Comparison of ENCODE assay signal across 28 cellular contexts in the genomic region with DNA sequence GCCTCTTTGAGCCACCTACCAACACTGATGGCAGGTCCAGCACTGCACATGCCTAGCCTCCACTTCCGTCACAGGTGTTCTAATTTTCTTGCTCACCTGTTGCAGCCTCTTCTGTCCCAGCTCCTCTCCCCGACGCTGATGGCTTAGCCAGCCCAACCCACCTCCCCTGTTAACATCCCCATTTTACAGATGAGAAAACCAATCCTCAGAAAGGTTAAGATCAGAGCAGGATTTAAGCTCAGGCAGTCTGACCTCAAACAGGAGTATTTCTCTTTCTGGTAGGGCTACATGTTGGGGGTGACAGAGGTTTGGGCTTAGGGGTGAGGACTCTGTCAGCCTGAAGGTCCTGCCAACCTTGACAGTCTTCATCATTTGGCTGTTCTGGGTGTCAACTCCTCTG.
"Had no signal": no experiment of that assay in that cellular context is flagged by ENCODE, and none has a peak within 500 bp of the region (broad histone marks: within the 10 kb centered on the region; RNA-seq: fewer than 3 reads in every experiment).

No MANE protein-coding gene starts in this region.

- H3K4me3 ChIP-seq: ascending aorta, breast epithelium, esophagus squamous epithelium, gastroesophageal sphincter had no signal

- ATAC-seq: activated CD4-positive, alpha-beta T cell treated with anti-CD3 and anti-CD28 coated beads for 36 hours; activated CD8-positive, alpha-beta memory T cell treated with anti-CD3 and anti-CD28 coated beads, Interleukin-2, amount 10 ng/mL, durations not matched to agents 7 days and 5 days; activated CD8-positive, alpha-beta T cell treated with anti-CD3 and anti-CD28 coated beads, Interleukin-2, amount 10 ng/mL, durations not matched to agents 7 days and 5 days; activated naive CD4-positive, alpha-beta T cell treated with anti-CD3 and anti-CD28 coated beads, Interleukin-2, amount 50 U/mL, for 72 hours; activated T-cell treated with anti-CD3 and anti-CD28 coated beads, Interleukin-2, amount 50 U/mL, for 72 hours; gastroesophageal sphincter had no signal

- H3K27ac Mint-ChIP-seq: activated CD4-positive, alpha-beta memory T cell treated with anti-CD3 and anti-CD28 coated beads for 36 hours; activated CD4-positive, alpha-beta T cell treated with anti-CD3 and anti-CD28 coated beads for 36 hours; activated CD4-positive, alpha-beta T cell treated with anti-CD3 and anti-CD28 coated beads, Interleukin-2, amount 10 ng/mL, durations not matched to agents 24 days and 14 days; activated CD8-positive, alpha-beta memory T cell treated with anti-CD3 and anti-CD28 coated beads, Interleukin-2, amount 10 ng/mL, durations not matched to agents 7 days and 5 days; activated CD8-positive, alpha-beta T cell treated with anti-CD3 and anti-CD28 coated beads, Interleukin-2, amount 10 ng/mL, durations not matched to agents 7 days and 5 days; activated naive CD4-positive, alpha-beta T cell treated with anti-CD3 and anti-CD28 coated beads, Interleukin-2, amount 10 ng/mL, durations not matched to agents 7 days and 5 days; activated naive CD4-positive, alpha-beta T cell treated with anti-CD3 and anti-CD28 coated beads, Interleukin-2, amount 50 U/mL, for 72 hours; activated naive CD8-positive, alpha-beta T cell treated with anti-CD3 and anti-CD28 coated beads, Interleukin-2, amount 10 ng/mL, durations not matched to agents 7 days and 5 days; activated T-cell treated with anti-CD3 and anti-CD28 coated beads, Interleukin-2, amount 50 U/mL, for 72 hours; brain had no signal

- H3K36me3 Mint-ChIP-seq: activated CD4-positive, alpha-beta memory T cell treated with anti-CD3 and anti-CD28 coated beads for 36 hours; activated CD8-positive, alpha-beta memory T cell treated with anti-CD3 and anti-CD28 coated beads, Interleukin-2, amount 10 ng/mL, durations not matched to agents 7 days and 5 days; activated naive CD4-positive, alpha-beta T cell treated with anti-CD3 and anti-CD28 coated beads, Interleukin-2, amount 10 ng/mL, durations not matched to agents 7 days and 5 days; activated naive CD4-positive, alpha-beta T cell treated with anti-CD3 and anti-CD28 coated beads, Interleukin-2, amount 50 U/mL, for 72 hours; activated naive CD8-positive, alpha-beta T cell treated with anti-CD3 and anti-CD28 coated beads, Interleukin-2, amount 10 ng/mL, durations not matched to agents 7 days and 5 days; brain had no signal

- H3K27me3 ChIP-seq: ascending aorta, breast epithelium, esophagus squamous epithelium, gastroesophageal sphincter had no signal

- H3K9me3 ChIP-seq: ascending aorta, esophagus squamous epithelium, gastroesophageal sphincter had no signal

- H3K4me1 Mint-ChIP-seq: activated CD4-positive, alpha-beta T cell treated with anti-CD3 and anti-CD28 coated beads, Interleukin-2, amount 10 ng/mL, durations not matched to agents 24 days and 14 days; activated CD8-positive, alpha-beta memory T cell treated with anti-CD3 and anti-CD28 coated beads, Interleukin-2, amount 10 ng/mL, durations not matched to agents 7 days and 5 days; activated naive CD4-positive, alpha-beta T cell treated with anti-CD3 and anti-CD28 coated beads, Interleukin-2, amount 10 ng/mL, durations not matched to agents 7 days and 5 days; activated naive CD8-positive, alpha-beta T cell treated with anti-CD3 and anti-CD28 coated beads, Interleukin-2, amount 10 ng/mL, durations not matched to agents 7 days and 5 days had no signal

- H3K4me1 ChIP-seq: ascending aorta, breast epithelium, gastroesophageal sphincter had no signal

- DNase-seq: activated CD4-positive, alpha-beta memory T cell treated with anti-CD3 and anti-CD28 coated beads for 36 hours; activated CD4-positive, alpha-beta T cell treated with anti-CD3 and anti-CD28 coated beads for 36 hours; activated CD4-positive, alpha-beta T cell treated with anti-CD3 and anti-CD28 coated beads, Interleukin-2, amount 10 ng/mL, durations not matched to agents 24 days and 14 days; activated CD4-positive, CD25-positive, alpha-beta regulatory T cell; activated CD4-positive, CD25-positive, alpha-beta regulatory T cell treated with anti-CD3 and anti-CD28 coated beads, Interleukin-2, amount 50 U/mL, for 72 hours; activated CD8-positive, alpha-beta memory T cell treated with anti-CD3 and anti-CD28 coated beads, Interleukin-2, amount 10 ng/mL, durations not matched to agents 7 days and 5 days; activated CD8-positive, alpha-beta memory T cell treated with anti-CD3 and anti-CD28 coated beads, Interleukin-2, amount 50 U/mL, for 4 hours; activated CD8-positive, alpha-beta T cell treated with anti-CD3 and anti-CD28 coated beads, Interleukin-2, amount 10 ng/mL, durations not matched to agents 7 days and 5 days; activated gamma-delta T cell; activated naive CD4-positive, alpha-beta T cell; activated naive CD4-positive, alpha-beta T cell treated with anti-CD3 and anti-CD28 coated beads, Interleukin-2, amount 10 ng/mL, durations not matched to agents 7 days and 5 days; activated naive CD8-positive, alpha-beta T cell treated with anti-CD3 and anti-CD28 coated beads, Interleukin-2, amount 10 ng/mL, durations not matched to agents 7 days and 5 days; activated T-cell treated with anti-CD3 and anti-CD28 coated beads, Interleukin-2, amount 50 U/mL, for 1 hour; activated T-cell treated with anti-CD3 and anti-CD28 coated beads, Interleukin-2, amount 50 U/mL, for 72 hours; cortex of kidney; effector CD8-positive, alpha-beta T cell; esophagus squamous epithelium; foreskin melanocyte; T-helper 2 cell had no signal

- H3K4me3 Mint-ChIP-seq: activated CD4-positive, alpha-beta memory T cell treated with anti-CD3 and anti-CD28 coated beads for 36 hours; activated CD4-positive, alpha-beta T cell treated with anti-CD3 and anti-CD28 coated beads for 36 hours; activated CD4-positive, alpha-beta T cell treated with anti-CD3 and anti-CD28 coated beads, Interleukin-2, amount 10 ng/mL, durations not matched to agents 24 days and 14 days; activated CD8-positive, alpha-beta memory T cell treated with anti-CD3 and anti-CD28 coated beads, Interleukin-2, amount 10 ng/mL, durations not matched to agents 7 days and 5 days; activated CD8-positive, alpha-beta T cell treated with anti-CD3 and anti-CD28 coated beads, Interleukin-2, amount 10 ng/mL, durations not matched to agents 7 days and 5 days; activated naive CD4-positive, alpha-beta T cell treated with anti-CD3 and anti-CD28 coated beads, Interleukin-2, amount 10 ng/mL, durations not matched to agents 7 days and 5 days; activated naive CD8-positive, alpha-beta T cell treated with anti-CD3 and anti-CD28 coated beads, Interleukin-2, amount 10 ng/mL, durations not matched to agents 7 days and 5 days; activated T-cell treated with anti-CD3 and anti-CD28 coated beads, Interleukin-2, amount 50 U/mL, for 72 hours; brain had no signal

- H3K27ac ChIP-seq: ascending aorta, breast epithelium, epithelial cell of prostate, esophagus squamous epithelium, gastroesophageal sphincter had no signal

- H3K9me3 Mint-ChIP-seq: activated CD4-positive, alpha-beta memory T cell treated with anti-CD3 and anti-CD28 coated beads for 36 hours; activated CD4-positive, alpha-beta T cell treated with anti-CD3 and anti-CD28 coated beads, Interleukin-2, amount 10 ng/mL, durations not matched to agents 24 days and 14 days; activated naive CD4-positive, alpha-beta T cell treated with anti-CD3 and anti-CD28 coated beads, Interleukin-2, amount 10 ng/mL, durations not matched to agents 7 days and 5 days; activated naive CD4-positive, alpha-beta T cell treated with anti-CD3 and anti-CD28 coated beads, Interleukin-2, amount 50 U/mL, for 72 hours; activated naive CD8-positive, alpha-beta T cell treated with anti-CD3 and anti-CD28 coated beads, Interleukin-2, amount 10 ng/mL, durations not matched to agents 7 days and 5 days; activated T-cell treated with anti-CD3 and anti-CD28 coated beads, Interleukin-2, amount 50 U/mL, for 72 hours had no signal

- H3K36me3 ChIP-seq: ascending aorta, breast epithelium, esophagus squamous epithelium, gastroesophageal sphincter had no signal

- FAIRE-seq: colon, endometrium, endothelial cell of umbilical vein had no signal
